Comparison of ENCODE assay signal across 16 cellular contexts in the genomic region with DNA sequence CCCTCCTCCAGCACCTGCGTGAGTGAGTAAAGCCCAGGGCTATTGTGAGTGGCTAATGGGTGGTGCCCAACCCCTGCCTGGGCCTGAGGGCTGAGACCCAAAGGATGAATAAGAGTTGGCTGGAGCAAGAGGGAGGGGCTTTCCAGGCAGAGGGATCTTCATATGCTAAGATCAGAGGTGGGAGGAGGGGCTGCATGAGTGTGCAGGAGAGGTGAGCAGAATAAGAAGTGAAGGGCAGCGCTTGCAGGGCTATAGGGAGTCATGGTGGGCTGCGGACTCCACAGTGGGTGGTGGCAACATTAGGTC. TPM values are rescaled to one million over a fixed set of nuclear protein-coding genes. Genes with fewer than 3 reads are reported as not detected.
DNase-seq lines count a peak whose midpoint lies in the region; ATAC-seq, FAIRE-seq and TF ChIP-seq lines count a peak whose summit lies in the region.
"Had no signal": no experiment of that assay in that cellular context is flagged by ENCODE, and none has a peak within 500 bp of the region (broad histone marks: within the 10 kb centered on the region; RNA-seq: fewer than 3 reads in every experiment).

No MANE protein-coding gene starts in this region.

- H3K27me3 Mint-ChIP-seq in nephron progenitor cell (ENCODE audit: low read depth, poor library complexity), result no peaks in the 10 kb centered on the region

- peaks cover 57% of the 10 kb centered on the region for H3K36me3 ChIP-seq in DND-41 (ENCODE audit: insufficient read depth, low read length)
- peaks cover 20% of the 10 kb centered on the region; the same call in 1 of the 2 replicates for H3K36me3 ChIP-seq in Loucy (ENCODE audit: insufficient read depth, low read length)
- no peaks in the 10 kb centered on the region for H3K36me3 ChIP-seq in bronchial epithelial cell (ENCODE audit: control insufficient read depth, insufficient read depth, low read length)
- H3K36me3 ChIP-seq in transverse colon, result no peaks in the 10 kb centered on the region

- peak overlapping the region; percentile 87; the same call in 1 of the 2 replicates for H3K9ac ChIP-seq in DND-41 (ENCODE audit: low read depth, low read length)
- peak overlapping the region; percentile 100 for H3K9ac ChIP-seq in Loucy (ENCODE audit: low read depth, low read length, poor library complexity, severe bottlenecking)

- ATAC-seq in DND-41 (ENCODE audit: insufficient read depth, low read depth), result no peak

- H3K4me1 ChIP-seq in DND-41 (ENCODE audit: insufficient read depth, low read length) (peaks cover 54% of the 10 kb centered on the region), Loucy (ENCODE audit: insufficient read depth, low read length, poor library complexity, severe bottlenecking) (peaks cover 64% of the 10 kb centered on the region), transverse colon (peaks cover 0 to 11% (median 7%) of the 10 kb centered on the region in 4 donors)

- no peaks in the 10 kb centered on the region for H3K27me3 ChIP-seq in DND-41 (ENCODE audit: insufficient read depth, low read length, poor library complexity)
- H3K27me3 ChIP-seq in Loucy (ENCODE audit: insufficient read depth, low read length, poor library complexity, severe bottlenecking), result peaks cover 6% of the 10 kb centered on the region
- H3K27me3 ChIP-seq in bronchial epithelial cell (ENCODE audit: control insufficient read depth, insufficient read depth, low read length), result peaks cover 18% of the 10 kb centered on the region
- peaks cover 26% of the 10 kb centered on the region for H3K27me3 ChIP-seq in transverse colon

- in situ Hi-C loops in transverse colon (cut with MboI; ENCODE audit: low pct_ligation_motif_present in 1 of 4, low pct_unique_long_range_greater_than_20kb in 1 of 4, low sequenced_read_pairs in 3 of 4), result no loop called here

- H3K9me3 ChIP-seq in DND-41 (ENCODE audit: insufficient read depth, low read length, severe bottlenecking) (no peaks in the 10 kb centered on the region), Loucy (ENCODE audit: insufficient read depth, low read depth, low read length) (no peaks in the 10 kb centered on the region), transverse colon (no peaks in the 10 kb centered on the region)

- intact Hi-C loops in transverse colon (cut with DNase I; ENCODE audit: low total_unique reads), result no loop called here

- H4K20me1 ChIP-seq in DND-41 (ENCODE audit: insufficient read depth, low read length) (peaks cover 47% of the 10 kb centered on the region), Loucy (ENCODE audit: insufficient read depth, low read length, poor library complexity, severe bottlenecking) (peaks cover 52% of the 10 kb centered on the region)

- H3K4me3 Mint-ChIP-seq in nephron progenitor cell, result peak overlapping the region; percentile 48
- H3K4me3 Mint-ChIP-seq: CD8-positive, alpha-beta memory T cell had no signal

- TF ChIP-seq EP300 in transverse colon (IDR thresholded peaks at IDR 0.05; ENCODE audit: low read depth), result no peak

- no peak for DNase-seq in DND-41
- DNase-seq in bronchial epithelial cell (ENCODE audit: low read depth), result peak; percentile 17
- DNase-seq in nephron progenitor cell, result no peak
- DNase-seq in transverse colon, result no peak
- no peak for DNase-seq in stimulated activated CD4-positive, alpha-beta T cell treated with anti-CD3 and anti-CD28 coated beads, Interleukin-15, amount 100 ng/mL, for 24 hours
- no peak for DNase-seq in SHP77 (lab: John Stamatoyannopoulos, UW)
- DNase-seq: ACHN; CD8-positive, alpha-beta memory T cell; HCEC 1CT; NCI-H1092 treated with DMSO at 0.1 percent for 48 hours; NCI-H187; NCI-H748 treated with DMSO at 0.1 percent for 48 hours; SIG-M5 had no signal

- H2AFZ ChIP-seq in DND-41 (ENCODE audit: low read depth, low read length) (no peak overlapping the region), Loucy (ENCODE audit: low read length) (no peak overlapping the region)

- H3F3A ChIP-seq in Loucy (ENCODE audit: low read depth), result peaks cover 9% of the 10 kb centered on the region

- H3K27ac ChIP-seq in DND-41 (ENCODE audit: low read length), result peak overlapping the region; percentile 31
- no peak overlapping the region for H3K27ac ChIP-seq in transverse colon

- H3K9me3 Mint-ChIP-seq in nephron progenitor cell, result no peaks in the 10 kb centered on the region
- H3K9me3 Mint-ChIP-seq: CD8-positive, alpha-beta memory T cell had no signal

- peak overlapping the region; percentile 76 for H3K27ac Mint-ChIP-seq in nephron progenitor cell

- no peaks in the 10 kb centered on the region for H3K9me2 ChIP-seq in Loucy (replicated peaks; ENCODE audit: low read depth, low read length)

- TF ChIP-seq POLR2A in transverse colon (IDR thresholded peaks at IDR 0.05), result no peak

- H3K36me3 Mint-ChIP-seq in nephron progenitor cell (ENCODE audit: low read depth), result no peaks in the 10 kb centered on the region
- H3K36me3 Mint-ChIP-seq: CD8-positive, alpha-beta memory T cell had no signal

- H3K4me2 ChIP-seq in DND-41 (ENCODE audit: insufficient read depth, low read length) (peak overlapping the region; percentile 89), Loucy (ENCODE audit: low read depth, low read length, poor library complexity, severe bottlenecking) (peak overlapping the region; percentile 92)

- H3K4me1 Mint-ChIP-seq in nephron progenitor cell, result peaks cover 82% of the 10 kb centered on the region

- H3K79me2 ChIP-seq in DND-41 (ENCODE audit: insufficient read depth, low read length), result peaks cover 84% of the 10 kb centered on the region
- peaks cover 96% of the 10 kb centered on the region for H3K79me2 ChIP-seq in Loucy (ENCODE audit: insufficient read depth, low read length)

- WGBS in transverse colon (ENCODE audit: low coverage in 1 of 2), 2 donors, result 60 to 88% methylated on average over 1 to 3 of the region's 3 CpGs

- TF ChIP-seq CTCF in DND-41 (IDR thresholded peaks at IDR 0.05; ENCODE audit: borderline replicate concordance, extremely low read depth, low read length, poor library complexity, severe bottlenecking) (no peak), Loucy (conservative IDR thresholded peaks at IDR 0.05; ENCODE audit: low read length) (no peak), bronchial epithelial cell (IDR thresholded peaks at IDR 0.05; ENCODE audit: insufficient read depth, low read length, severe bottlenecking) (no peak), nephron progenitor cell (IDR thresholded peaks at IDR 0.05) (no peak), transverse colon (IDR thresholded peaks at IDR 0.05) (no peak)

- H3K4me3 ChIP-seq in DND-41 (ENCODE audit: low read depth in 1 of 2, low read length in 2 of 2) (peak overlapping the region in 1 of 2 experiments; percentile 16; a peak in 2 of 4 replicates), Loucy (ENCODE audit: low read length, poor library complexity, severe bottlenecking) (peak overlapping the region; percentile 91), bronchial epithelial cell (ENCODE audit: low read depth, low read length) (no peak overlapping the region), transverse colon (no peak overlapping the region)

- FAIRE-seq in bronchial epithelial cell (lab: Jason Lieb, UNC), result no peak
- FAIRE-seq: HTR-8/SVneo, RCC 7860 had no signal

RNA-seq across cellular contexts. Expression of a gene that starts 3.9 kb away (rescaled TPM):
- not detected in 2 replicates for total RNA-seq in bronchial epithelial cell
- 10 to 100 TPM in 1 of 4 donors, 1 to 10 TPM in 1, under 1 TPM in 1, not detected in 1; 0.68 to 53.9 (median 1.9) TPM for total RNA-seq in transverse colon
- total RNA-seq: CD8-positive, alpha-beta memory T cell had no signal

RNA-seq across cellular contexts. Expression of a gene that starts 58.2 kb away (rescaled TPM):
- total RNA-seq in bronchial epithelial cell (21.6 and 25.0 TPM in 2 replicates), transverse colon (100 to 1,000 TPM in 1 of 4 donors, 10 to 100 TPM in 3; 20.9 to 131 (median 31.5) TPM)

RNA-seq across cellular contexts. Expression of a gene that starts 58.5 kb away (rescaled TPM):
- total RNA-seq in bronchial epithelial cell (87.1 and 163 TPM in 2 replicates), transverse colon (100 to 1,000 TPM; 196 to 318 (median 205) TPM)
